ENCODE assay signal across 7 cellular contexts in the genomic region with DNA sequence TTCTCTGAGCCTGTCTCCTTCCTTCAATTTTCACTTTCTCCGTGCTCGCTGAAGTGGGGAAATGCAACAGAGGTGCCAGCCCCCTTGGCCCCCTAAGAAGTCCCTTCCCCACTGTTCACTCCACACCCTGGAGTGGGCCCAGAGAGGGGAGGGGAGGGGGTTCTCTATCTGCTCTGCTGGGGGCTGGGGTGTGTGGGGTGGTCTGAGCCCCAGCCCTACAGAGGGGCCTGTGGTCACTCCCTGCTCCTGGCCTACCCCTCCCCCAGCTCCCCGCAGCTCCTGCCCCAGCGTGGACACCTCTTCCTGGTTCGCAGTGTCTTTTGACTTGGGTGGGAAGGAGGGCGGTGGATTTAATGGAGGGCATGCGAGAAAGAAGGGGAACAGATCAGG. TPM values are rescaled to one million over a fixed set of nuclear protein-coding genes. Genes with fewer than 3 reads are reported as not detected.
DNase-seq lines count a peak whose midpoint lies in the region; ATAC-seq and TF ChIP-seq lines count a peak whose summit lies in the region.
"Had no signal": no experiment of that assay in that cellular context is flagged by ENCODE, and none has a peak within 500 bp of the region (broad histone marks: within the 10 kb centered on the region; RNA-seq: fewer than 3 reads in every experiment).

No MANE protein-coding gene starts in this region.

- intact Hi-C loops in heart left ventricle (cut with DNase I) (no loop called here), left ventricle myocardium superior (cut with micrococcal nuclease) (no loop called here), upper lobe of right lung (cut with DNase I) (no loop called here)

- peak in 1 of 5 donors; percentile 46 for DNase-seq in heart left ventricle
- no peak for DNase-seq in left ventricle myocardium superior
- DNase-seq in upper lobe of right lung, result no peak
- no peak for DNase-seq in Kasumi-1 (lab: John Stamatoyannopoulos, UW)
- DNase-seq: NCI-H1105 had no signal

- H3K27ac ChIP-seq in heart left ventricle (peak overlapping the region; percentile 93 to 100 (median 100)), upper lobe of right lung (peak overlapping the region; percentile 87)

- peaks cover 3 to 34% (median 32%) of the 10 kb centered on the region in 9 donors for H3K36me3 ChIP-seq in heart left ventricle
- H3K36me3 ChIP-seq in upper lobe of right lung, result peaks cover 31% of the 10 kb centered on the region

- no peaks in the 10 kb centered on the region for H3K9me3 ChIP-seq in heart left ventricle
- no peaks in the 10 kb centered on the region for H3K9me3 ChIP-seq in iPS-18c (ENCODE audit: control insufficient read depth, insufficient read depth, low read length)
- H3K9me3 ChIP-seq in upper lobe of right lung, result no peaks in the 10 kb centered on the region

- peak overlapping the region; percentile 62 to 99 (median 89) for H3K4me3 ChIP-seq in heart left ventricle
- H3K4me3 ChIP-seq in iPS-18c (ENCODE audit: insufficient read depth, low read depth, low read length), result peak overlapping the region; percentile 89
- peak overlapping the region; percentile 92 for H3K4me3 ChIP-seq in upper lobe of right lung

- H3K4me1 ChIP-seq in heart left ventricle (peaks cover 8 to 79% (median 57%) of the 10 kb centered on the region in 12 donors), upper lobe of right lung (peaks cover 43% of the 10 kb centered on the region)

- no peaks in the 10 kb centered on the region for H3K27me3 ChIP-seq in heart left ventricle
- H3K27me3 ChIP-seq in upper lobe of right lung, result no peaks in the 10 kb centered on the region

- WGBS in heart left ventricle, 4 donors, result 4 to 18% (median 10%) methylated on average over 7 of the region's 7 CpGs

- no peak for TF ChIP-seq CTCF in heart left ventricle (IDR thresholded peaks at IDR 0.05)
- no peak for TF ChIP-seq CTCF in upper lobe of right lung (IDR thresholded peaks at IDR 0.05)

- TF ChIP-seq POLR2A in heart left ventricle (IDR thresholded peaks at IDR 0.05), result no peak

- ATAC-seq in heart left ventricle (no peak), left ventricle myocardium superior (no peak), upper lobe of right lung (no peak), HG03045 (IDR thresholded peaks at IDR 0.05; ENCODE audit: unreplicated experiment) (no peak)

RNA-seq across cellular contexts. Expression of a gene that starts 1.0 kb away (rescaled TPM):
- 10 to 100 TPM; 33.7 to 93.0 (median 40.6) TPM for total RNA-seq in heart left ventricle
- polyA plus RNA-seq in heart left ventricle, result 10 to 100 TPM; 45.5 to 61.9 TPM
- 44.9 TPM for total RNA-seq in left ventricle myocardium superior
- total RNA-seq in upper lobe of right lung, result 50.0 TPM

RNA-seq across cellular contexts. Expression of a gene that starts 13.3 kb away (rescaled TPM):
- total RNA-seq in heart left ventricle (1 to 10 TPM; 4.7 to 7.6 (median 5.8) TPM), left ventricle myocardium superior (8.0 TPM), upper lobe of right lung (6.5 TPM)
- 1 to 10 TPM; 4.8 to 9.5 TPM for polyA plus RNA-seq in heart left ventricle

RNA-seq across cellular contexts. Expression of a gene that starts 13.3 kb away (rescaled TPM):
- total RNA-seq in heart left ventricle, result 100 to 1,000 TPM in 1 of 9 donors, 10 to 100 TPM in 8; 44.8 to 108 (median 55.9) TPM
- polyA plus RNA-seq in heart left ventricle, result 100 to 1,000 TPM in 1 of 2 donors, 10 to 100 TPM in 1; 82.2 to 113 TPM
- total RNA-seq in left ventricle myocardium superior, result 55.9 TPM
- 60.5 TPM for total RNA-seq in upper lobe of right lung

RNA-seq across cellular contexts. Expression of a gene that starts 30.3 kb away (rescaled TPM):
- total RNA-seq in heart left ventricle (under 1 TPM in 8 of 9 donors, not detected in 1; 0.09 to 0.97 (median 0.35) TPM), left ventricle myocardium superior (0.17 TPM), upper lobe of right lung (1.6 TPM)
- under 1 TPM; 0.15 to 0.27 TPM for polyA plus RNA-seq in heart left ventricle

RNA-seq across cellular contexts. Expression of a gene that starts 30.4 kb away (rescaled TPM):
- total RNA-seq in heart left ventricle, result 10 to 100 TPM; 12.1 to 37.4 (median 17.8) TPM
- 10 to 100 TPM; 11.7 to 23.5 TPM for polyA plus RNA-seq in heart left ventricle
- 11.0 TPM for total RNA-seq in left ventricle myocardium superior
- 49.2 TPM for total RNA-seq in upper lobe of right lung
